Comparison of ENCODE assay signal across 17 cellular contexts in the genomic region with DNA sequence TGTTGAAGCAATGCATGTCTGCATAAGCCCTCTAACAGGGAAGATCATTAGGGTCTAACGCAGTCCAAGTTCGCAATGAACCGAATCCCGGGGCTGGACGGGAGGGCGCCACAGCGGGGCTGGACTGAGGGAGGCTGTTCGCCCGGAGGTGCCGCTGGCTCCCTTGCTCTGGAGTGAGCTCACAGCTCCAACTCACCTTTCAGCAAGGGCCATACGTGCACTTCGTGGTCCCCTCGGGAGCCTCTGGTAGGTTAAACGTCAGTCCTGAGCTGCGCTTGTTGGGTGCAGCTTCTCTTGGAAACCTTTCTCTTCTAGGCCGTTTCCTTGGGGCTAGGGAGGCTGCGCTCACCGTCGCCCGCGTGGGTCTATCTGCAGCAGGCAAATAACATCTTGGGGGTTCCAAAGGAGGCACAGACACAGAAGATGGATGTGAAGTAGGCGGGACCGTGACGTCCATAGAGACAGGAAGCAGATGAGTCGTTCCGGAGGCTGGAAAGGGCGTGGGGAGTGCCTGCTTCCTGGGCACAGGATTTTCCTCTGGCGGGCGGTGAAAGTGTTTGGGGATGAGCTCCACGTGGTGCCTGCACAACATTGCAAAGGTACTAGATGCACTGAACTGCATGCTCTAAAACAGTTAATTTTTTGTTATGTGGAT. TPM values are rescaled to one million over a fixed set of nuclear protein-coding genes. Genes with fewer than 3 reads are reported as not detected.
"Had no signal": no experiment of that assay in that cellular context is flagged by ENCODE, and none has a peak within 500 bp of the region (broad histone marks: within the 10 kb centered on the region; RNA-seq: fewer than 3 reads in every experiment).

No MANE protein-coding gene starts in this region.

- H3K4me3 Mint-ChIP-seq: T-helper 2 cell treated with Interferon-gamma antibody and Interleukin-4, amounts not matched to agents 5 μg/mL and 100 μg/mL, for 36 hours had no signal

- H3K27ac Mint-ChIP-seq: T-helper 2 cell treated with Interferon-gamma antibody and Interleukin-4, amounts not matched to agents 5 μg/mL and 100 μg/mL, for 36 hours had no signal

- ATAC-seq: lower lobe of right lung had no signal

- H3K9ac ChIP-seq: parathyroid adenoma had no signal

- H3K27ac ChIP-seq: epithelial cell of prostate, lower lobe of right lung, parathyroid adenoma, transverse colon had no signal

- H3K79me2 ChIP-seq: parathyroid adenoma had no signal

- H3K36me3 ChIP-seq: lower lobe of right lung, transverse colon had no signal

- DNase-seq: activated CD4-positive, CD25-positive, alpha-beta regulatory T cell treated with anti-CD3 and anti-CD28 coated beads, Interleukin-2, amount 50 U/mL, for 72 hours; activated naive CD4-positive, alpha-beta T cell treated with Interleukin-2 at 50 U/mL for 16 hours; activated T-cell treated with anti-CD3 and anti-CD28 coated beads for 4 hours; effector memory CD4-positive, alpha-beta T cell; lower lobe of right lung; midbrain; stimulated activated CD4-positive, alpha-beta T cell treated with anti-CD3 and anti-CD28 coated beads, Interleukin-4, amount 100 ng/mL, for 24 hours; stimulated activated naive CD4-positive, alpha-beta T cell treated with Interleukin-2 at 50 U/mL for 16 hours; transverse colon had no signal

- FAIRE-seq: frontal cortex had no signal

- H3K4me1 ChIP-seq: lower lobe of right lung, parathyroid adenoma had no signal

- H3K9me3 ChIP-seq: lower lobe of right lung, transverse colon had no signal

- H3K27me3 ChIP-seq: transverse colon had no signal

- H2AFZ ChIP-seq: parathyroid adenoma had no signal

- H3K4me3 ChIP-seq: lower lobe of right lung, transverse colon had no signal

RNA-seq across cellular contexts. Expression of a gene that starts 21.9 kb away (rescaled TPM):
- total RNA-seq: activated CD8-positive, alpha-beta memory T cell treated with anti-CD3 and anti-CD28 coated beads for 36 hours; myocyte; renal cortical epithelial cell; skeletal muscle tissue had no signal
